1 cellular context compared by ENCODE assay signal in the genomic region with DNA sequence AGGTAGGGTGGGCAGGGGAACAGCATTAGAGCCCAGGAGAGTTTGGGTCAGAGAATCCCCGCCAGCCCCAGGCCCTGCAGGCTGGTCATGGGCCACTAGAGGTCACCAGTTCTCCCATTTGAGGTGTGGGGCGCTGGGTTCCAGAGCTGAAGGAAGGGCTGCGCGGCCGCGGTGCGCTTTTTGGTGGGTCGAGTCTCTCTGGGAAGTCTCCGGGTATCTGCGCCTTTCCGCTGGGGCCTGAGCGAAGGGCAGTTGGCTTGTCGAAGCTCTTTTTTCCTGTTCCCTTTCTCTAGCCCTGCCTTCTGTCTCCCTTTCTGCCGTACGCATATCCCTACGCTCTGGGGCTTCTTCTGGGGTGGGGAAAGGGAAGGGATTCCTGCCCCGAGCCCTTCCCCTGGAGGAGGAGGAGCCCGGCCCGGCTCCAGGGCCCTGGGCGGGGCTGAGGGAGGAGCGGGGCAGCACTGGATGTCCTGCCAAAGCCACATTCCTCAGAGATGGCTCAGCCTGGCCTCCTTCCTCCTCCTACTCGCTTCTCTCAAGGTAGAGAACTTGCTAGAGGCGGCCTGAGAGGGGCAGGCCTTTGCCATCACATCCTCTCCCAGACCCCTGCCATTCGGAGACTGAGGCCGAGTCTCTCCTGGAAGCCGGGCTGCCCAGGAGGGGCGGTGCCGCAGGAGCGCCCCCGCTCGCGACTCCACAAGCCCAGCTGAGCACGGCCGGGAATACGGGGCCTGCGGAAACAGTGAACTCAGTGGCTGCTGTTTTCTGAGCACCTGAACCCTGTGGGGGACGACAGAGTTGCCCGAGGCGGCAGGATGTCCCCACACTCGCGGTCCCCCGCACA.
TF ChIP-seq lines count a peak whose summit lies in the region.

No MANE protein-coding gene starts in this region.

TF ChIP-seq in HepG2, 621 proteins besides CTCF, POLR2A, EP300 and RAD21 (continued from another document and continues in another):
- TF ChIP-seq ZBTB7B (CRISPR knock-in tag; IDR thresholded peaks at IDR 0.05) (no peak; the same call in 1 of the 2 replicates), KLF11 (CRISPR knock-in tag; IDR thresholded peaks at IDR 0.05) (no peak; the same call in 1 of the 2 replicates), BRD4 (CRISPR knock-in tag; IDR thresholded peaks at IDR 0.05) (no peak), ATF7-NPFF (CRISPR knock-in tag; IDR thresholded peaks at IDR 0.05; ENCODE audit: low read depth) (0 out of 2 replicates have a peak, but pooled peaks have one; percentile 43), ZFP36L1 (CRISPR knock-in tag; IDR thresholded peaks at IDR 0.05) (no peak), ZNF788 (CRISPR knock-in tag; IDR thresholded peaks at IDR 0.05; ENCODE audit: borderline replicate concordance) (peak; percentile 20; the same call in 1 of the 2 replicates), SNRNP70 (IDR thresholded peaks at IDR 0.05; ENCODE audit: low read depth, low read length) (no peak), MTF1 (CRISPR knock-in tag; IDR thresholded peaks at IDR 0.05) (no peak), KAT8 (CRISPR knock-in tag; IDR thresholded peaks at IDR 0.05) (no peak; the same call in none of the 2 replicates), AGO2 (optimal IDR thresholded peaks at IDR 0.05; ENCODE audit: low read depth, low read length) (peak; percentile 96), SP5 (CRISPR knock-in tag; IDR thresholded peaks at IDR 0.05; ENCODE audit: borderline replicate concordance, low read depth) (peak; percentile 89), ZNF44 (CRISPR knock-in tag; IDR thresholded peaks at IDR 0.05) (no peak), SALL2 (CRISPR knock-in tag; IDR thresholded peaks at IDR 0.05) (peak; percentile 43; the same call in 1 of the 2 replicates), ZNF773 (CRISPR knock-in tag; IDR thresholded peaks at IDR 0.05; ENCODE audit: borderline replicate concordance) (no peak), ZNF124 (CRISPR knock-in tag; IDR thresholded peaks at IDR 0.05) (peak; percentile 54; the same call in 1 of the 2 replicates), ZNF446 (CRISPR knock-in tag; IDR thresholded peaks at IDR 0.05) (no peak), ZNF563 (CRISPR knock-in tag; IDR thresholded peaks at IDR 0.05) (no peak; the same call in 1 of the 2 replicates), WIZ (CRISPR knock-in tag; IDR thresholded peaks at IDR 0.05) (no peak), ZNF256 (CRISPR knock-in tag; conservative IDR thresholded peaks at IDR 0.05) (no peak; the same call in 1 of the 2 replicates), CC2D1A (CRISPR knock-in tag; IDR thresholded peaks at IDR 0.05) (no peak), ZNF138 (CRISPR knock-in tag; IDR thresholded peaks at IDR 0.05; ENCODE audit: low read depth) (no peak), ZFY (CRISPR knock-in tag; IDR thresholded peaks at IDR 0.05) (peak; percentile 35; the same call in 1 of the 2 replicates), ZFP36L2 (CRISPR knock-in tag; IDR thresholded peaks at IDR 0.05) (no peak), CBX5 (CRISPR knock-in tag; IDR thresholded peaks at IDR 0.05; ENCODE audit: borderline replicate concordance) (no peak), EHMT2 (IDR thresholded peaks at IDR 0.05; ENCODE audit: borderline replicate concordance, low read depth, low read length) (no peak), ZNF615 (CRISPR knock-in tag; IDR thresholded peaks at IDR 0.05; ENCODE audit: borderline replicate concordance) (no peak), ZBTB21 (CRISPR knock-in tag; IDR thresholded peaks at IDR 0.05) (no peak), IRF2 (CRISPR knock-in tag; IDR thresholded peaks at IDR 0.05) (no peak), ZSCAN30 (CRISPR knock-in tag; IDR thresholded peaks at IDR 0.05) (no peak), ZNF619 (CRISPR knock-in tag; IDR thresholded peaks at IDR 0.05) (0 out of 2 replicates have a peak, but pooled peaks have one; percentile 9), ZBTB3 (CRISPR knock-in tag; IDR thresholded peaks at IDR 0.05; ENCODE audit: borderline replicate concordance, low read depth) (no peak), ZNF205 (CRISPR knock-in tag; IDR thresholded peaks at IDR 0.05) (no peak), FOXC1 (CRISPR knock-in tag; IDR thresholded peaks at IDR 0.05; ENCODE audit: borderline replicate concordance) (no peak), ZNF749 (CRISPR knock-in tag; IDR thresholded peaks at IDR 0.05; ENCODE audit: borderline replicate concordance) (no peak; the same call in 1 of the 2 replicates), ZNF546 (CRISPR knock-in tag; conservative IDR thresholded peaks at IDR 0.05) (peak; percentile 60; the same call in 1 of the 2 replicates)
- TF ChIP-seq, protein P1, sequence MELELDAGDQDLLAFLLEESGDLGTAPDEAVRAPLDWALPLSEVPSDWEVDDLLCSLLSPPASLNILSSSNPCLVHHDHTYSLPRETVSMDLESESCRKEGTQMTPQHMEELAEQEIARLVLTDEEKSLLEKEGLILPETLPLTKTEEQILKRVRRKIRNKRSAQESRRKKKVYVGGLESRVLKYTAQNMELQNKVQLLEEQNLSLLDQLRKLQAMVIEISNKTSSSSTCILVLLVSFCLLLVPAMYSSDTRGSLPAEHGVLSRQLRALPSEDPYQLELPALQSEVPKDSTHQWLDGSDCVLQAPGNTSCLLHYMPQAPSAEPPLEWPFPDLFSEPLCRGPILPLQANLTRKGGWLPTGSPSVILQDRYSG (CRISPR knock-in tag; IDR thresholded peaks at IDR 0.05), result no peak
- TF ChIP-seq, protein P2, sequence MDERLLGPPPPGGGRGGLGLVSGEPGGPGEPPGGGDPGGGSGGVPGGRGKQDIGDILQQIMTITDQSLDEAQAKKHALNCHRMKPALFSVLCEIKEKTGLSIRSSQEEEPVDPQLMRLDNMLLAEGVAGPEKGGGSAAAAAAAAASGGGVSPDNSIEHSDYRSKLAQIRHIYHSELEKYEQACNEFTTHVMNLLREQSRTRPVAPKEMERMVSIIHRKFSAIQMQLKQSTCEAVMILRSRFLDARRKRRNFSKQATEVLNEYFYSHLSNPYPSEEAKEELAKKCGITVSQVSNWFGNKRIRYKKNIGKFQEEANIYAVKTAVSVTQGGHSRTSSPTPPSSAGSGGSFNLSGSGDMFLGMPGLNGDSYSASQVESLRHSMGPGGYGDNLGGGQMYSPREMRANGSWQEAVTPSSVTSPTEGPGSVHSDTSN (CRISPR knock-in tag; IDR thresholded peaks at IDR 0.05), result no peak
- TF ChIP-seq, protein P3, sequence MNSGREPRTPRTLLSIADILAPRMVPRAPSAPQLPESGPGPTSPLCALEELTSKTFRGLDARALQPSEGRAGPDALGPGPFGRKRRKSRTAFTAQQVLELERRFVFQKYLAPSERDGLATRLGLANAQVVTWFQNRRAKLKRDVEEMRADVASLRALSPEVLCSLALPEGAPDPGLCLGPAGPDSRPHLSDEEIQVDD (CRISPR knock-in tag; IDR thresholded peaks at IDR 0.05; ENCODE audit: borderline replicate concordance), result no peak
- TF ChIP-seq, protein P4, sequence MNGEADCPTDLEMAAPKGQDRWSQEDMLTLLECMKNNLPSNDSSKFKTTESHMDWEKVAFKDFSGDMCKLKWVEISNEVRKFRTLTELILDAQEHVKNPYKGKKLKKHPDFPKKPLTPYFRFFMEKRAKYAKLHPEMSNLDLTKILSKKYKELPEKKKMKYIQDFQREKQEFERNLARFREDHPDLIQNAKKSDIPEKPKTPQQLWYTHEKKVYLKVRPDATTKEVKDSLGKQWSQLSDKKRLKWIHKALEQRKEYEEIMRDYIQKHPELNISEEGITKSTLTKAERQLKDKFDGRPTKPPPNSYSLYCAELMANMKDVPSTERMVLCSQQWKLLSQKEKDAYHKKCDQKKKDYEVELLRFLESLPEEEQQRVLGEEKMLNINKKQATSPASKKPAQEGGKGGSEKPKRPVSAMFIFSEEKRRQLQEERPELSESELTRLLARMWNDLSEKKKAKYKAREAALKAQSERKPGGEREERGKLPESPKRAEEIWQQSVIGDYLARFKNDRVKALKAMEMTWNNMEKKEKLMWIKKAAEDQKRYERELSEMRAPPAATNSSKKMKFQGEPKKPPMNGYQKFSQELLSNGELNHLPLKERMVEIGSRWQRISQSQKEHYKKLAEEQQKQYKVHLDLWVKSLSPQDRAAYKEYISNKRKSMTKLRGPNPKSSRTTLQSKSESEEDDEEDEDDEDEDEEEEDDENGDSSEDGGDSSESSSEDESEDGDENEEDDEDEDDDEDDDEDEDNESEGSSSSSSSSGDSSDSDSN (CRISPR knock-in tag; IDR thresholded peaks at IDR 0.05), result peak; percentile 83
- TF ChIP-seq, protein P5, sequence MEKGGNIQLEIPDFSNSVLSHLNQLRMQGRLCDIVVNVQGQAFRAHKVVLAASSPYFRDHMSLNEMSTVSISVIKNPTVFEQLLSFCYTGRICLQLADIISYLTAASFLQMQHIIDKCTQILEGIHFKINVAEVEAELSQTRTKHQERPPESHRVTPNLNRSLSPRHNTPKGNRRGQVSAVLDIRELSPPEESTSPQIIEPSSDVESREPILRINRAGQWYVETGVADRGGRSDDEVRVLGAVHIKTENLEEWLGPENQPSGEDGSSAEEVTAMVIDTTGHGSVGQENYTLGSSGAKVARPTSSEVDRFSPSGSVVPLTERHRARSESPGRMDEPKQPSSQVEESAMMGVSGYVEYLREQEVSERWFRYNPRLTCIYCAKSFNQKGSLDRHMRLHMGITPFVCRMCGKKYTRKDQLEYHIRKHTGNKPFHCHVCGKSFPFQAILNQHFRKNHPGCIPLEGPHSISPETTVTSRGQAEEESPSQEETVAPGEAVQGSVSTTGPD (CRISPR knock-in tag; IDR thresholded peaks at IDR 0.05), result peak; percentile 94
- TF ChIP-seq, protein P6, sequence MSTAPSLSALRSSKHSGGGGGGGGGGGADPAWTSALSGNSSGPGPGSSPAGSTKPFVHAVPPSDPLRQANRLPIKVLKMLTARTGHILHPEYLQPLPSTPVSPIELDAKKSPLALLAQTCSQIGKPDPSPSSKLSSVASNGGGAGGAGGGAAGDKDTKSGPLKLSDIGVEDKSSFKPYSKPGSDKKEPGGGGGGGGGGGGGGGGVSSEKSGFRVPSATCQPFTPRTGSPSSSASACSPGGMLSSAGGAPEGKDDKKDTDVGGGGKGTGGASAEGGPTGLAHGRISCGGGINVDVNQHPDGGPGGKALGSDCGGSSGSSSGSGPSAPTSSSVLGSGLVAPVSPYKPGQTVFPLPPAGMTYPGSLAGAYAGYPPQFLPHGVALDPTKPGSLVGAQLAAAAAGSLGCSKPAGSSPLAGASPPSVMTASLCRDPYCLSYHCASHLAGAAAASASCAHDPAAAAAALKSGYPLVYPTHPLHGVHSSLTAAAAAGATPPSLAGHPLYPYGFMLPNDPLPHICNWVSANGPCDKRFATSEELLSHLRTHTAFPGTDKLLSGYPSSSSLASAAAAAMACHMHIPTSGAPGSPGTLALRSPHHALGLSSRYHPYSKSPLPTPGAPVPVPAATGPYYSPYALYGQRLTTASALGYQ (CRISPR knock-in tag; IDR thresholded peaks at IDR 0.05), result no peak
- TF ChIP-seq, protein P7, sequence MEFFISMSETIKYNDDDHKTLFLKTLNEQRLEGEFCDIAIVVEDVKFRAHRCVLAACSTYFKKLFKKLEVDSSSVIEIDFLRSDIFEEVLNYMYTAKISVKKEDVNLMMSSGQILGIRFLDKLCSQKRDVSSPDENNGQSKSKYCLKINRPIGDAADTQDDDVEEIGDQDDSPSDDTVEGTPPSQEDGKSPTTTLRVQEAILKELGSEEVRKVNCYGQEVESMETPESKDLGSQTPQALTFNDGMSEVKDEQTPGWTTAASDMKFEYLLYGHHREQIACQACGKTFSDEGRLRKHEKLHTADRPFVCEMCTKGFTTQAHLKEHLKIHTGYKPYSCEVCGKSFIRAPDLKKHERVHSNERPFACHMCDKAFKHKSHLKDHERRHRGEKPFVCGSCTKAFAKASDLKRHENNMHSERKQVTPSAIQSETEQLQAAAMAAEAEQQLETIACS (CRISPR knock-in tag; IDR thresholded peaks at IDR 0.05), result no peak
- TF ChIP-seq, protein P8, sequence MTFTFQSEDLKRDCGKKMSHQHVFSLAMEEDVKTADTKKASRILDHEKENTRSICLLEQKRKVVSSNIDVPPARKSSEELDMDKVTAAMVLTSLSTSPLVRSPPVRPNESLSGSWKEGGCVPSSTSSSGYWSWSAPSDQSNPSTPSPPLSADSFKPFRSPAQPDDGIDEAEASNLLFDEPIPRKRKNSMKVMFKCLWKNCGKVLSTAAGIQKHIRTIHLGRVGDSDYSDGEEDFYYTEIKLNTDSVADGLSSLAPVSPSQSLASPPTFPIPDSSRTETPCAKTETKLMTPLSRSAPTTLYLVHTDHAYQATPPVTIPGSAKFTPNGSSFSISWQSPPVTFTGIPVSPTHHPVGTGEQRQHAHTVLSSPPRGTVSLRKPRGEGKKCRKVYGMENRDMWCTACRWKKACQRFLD (CRISPR knock-in tag; IDR thresholded peaks at IDR 0.05; ENCODE audit: borderline replicate concordance), result no peak
- TF ChIP-seq, protein P9, sequence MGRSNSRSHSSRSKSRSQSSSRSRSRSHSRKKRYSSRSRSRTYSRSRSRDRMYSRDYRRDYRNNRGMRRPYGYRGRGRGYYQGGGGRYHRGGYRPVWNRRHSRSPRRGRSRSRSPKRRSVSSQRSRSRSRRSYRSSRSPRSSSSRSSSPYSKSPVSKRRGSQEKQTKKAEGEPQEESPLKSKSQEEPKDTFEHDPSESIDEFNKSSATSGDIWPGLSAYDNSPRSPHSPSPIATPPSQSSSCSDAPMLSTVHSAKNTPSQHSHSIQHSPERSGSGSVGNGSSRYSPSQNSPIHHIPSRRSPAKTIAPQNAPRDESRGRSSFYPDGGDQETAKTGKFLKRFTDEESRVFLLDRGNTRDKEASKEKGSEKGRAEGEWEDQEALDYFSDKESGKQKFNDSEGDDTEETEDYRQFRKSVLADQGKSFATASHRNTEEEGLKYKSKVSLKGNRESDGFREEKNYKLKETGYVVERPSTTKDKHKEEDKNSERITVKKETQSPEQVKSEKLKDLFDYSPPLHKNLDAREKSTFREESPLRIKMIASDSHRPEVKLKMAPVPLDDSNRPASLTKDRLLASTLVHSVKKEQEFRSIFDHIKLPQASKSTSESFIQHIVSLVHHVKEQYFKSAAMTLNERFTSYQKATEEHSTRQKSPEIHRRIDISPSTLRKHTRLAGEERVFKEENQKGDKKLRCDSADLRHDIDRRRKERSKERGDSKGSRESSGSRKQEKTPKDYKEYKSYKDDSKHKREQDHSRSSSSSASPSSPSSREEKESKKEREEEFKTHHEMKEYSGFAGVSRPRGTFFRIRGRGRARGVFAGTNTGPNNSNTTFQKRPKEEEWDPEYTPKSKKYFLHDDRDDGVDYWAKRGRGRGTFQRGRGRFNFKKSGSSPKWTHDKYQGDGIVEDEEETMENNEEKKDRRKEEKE (IDR thresholded peaks at IDR 0.05), result no peak
- TF ChIP-seq, protein P10, sequence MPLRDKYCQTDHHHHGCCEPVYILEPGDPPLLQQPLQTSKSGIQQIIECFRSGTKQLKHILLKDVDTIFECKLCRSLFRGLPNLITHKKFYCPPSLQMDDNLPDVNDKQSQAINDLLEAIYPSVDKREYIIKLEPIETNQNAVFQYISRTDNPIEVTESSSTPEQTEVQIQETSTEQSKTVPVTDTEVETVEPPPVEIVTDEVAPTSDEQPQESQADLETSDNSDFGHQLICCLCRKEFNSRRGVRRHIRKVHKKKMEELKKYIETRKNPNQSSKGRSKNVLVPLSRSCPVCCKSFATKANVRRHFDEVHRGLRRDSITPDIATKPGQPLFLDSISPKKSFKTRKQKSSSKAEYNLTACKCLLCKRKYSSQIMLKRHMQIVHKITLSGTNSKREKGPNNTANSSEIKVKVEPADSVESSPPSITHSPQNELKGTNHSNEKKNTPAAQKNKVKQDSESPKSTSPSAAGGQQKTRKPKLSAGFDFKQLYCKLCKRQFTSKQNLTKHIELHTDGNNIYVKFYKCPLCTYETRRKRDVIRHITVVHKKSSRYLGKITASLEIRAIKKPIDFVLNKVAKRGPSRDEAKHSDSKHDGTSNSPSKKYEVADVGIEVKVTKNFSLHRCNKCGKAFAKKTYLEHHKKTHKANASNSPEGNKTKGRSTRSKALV (CRISPR knock-in tag; IDR thresholded peaks at IDR 0.05), result peak; percentile 89
